28 cellular contexts compared by ENCODE assay signal in the genomic region with DNA sequence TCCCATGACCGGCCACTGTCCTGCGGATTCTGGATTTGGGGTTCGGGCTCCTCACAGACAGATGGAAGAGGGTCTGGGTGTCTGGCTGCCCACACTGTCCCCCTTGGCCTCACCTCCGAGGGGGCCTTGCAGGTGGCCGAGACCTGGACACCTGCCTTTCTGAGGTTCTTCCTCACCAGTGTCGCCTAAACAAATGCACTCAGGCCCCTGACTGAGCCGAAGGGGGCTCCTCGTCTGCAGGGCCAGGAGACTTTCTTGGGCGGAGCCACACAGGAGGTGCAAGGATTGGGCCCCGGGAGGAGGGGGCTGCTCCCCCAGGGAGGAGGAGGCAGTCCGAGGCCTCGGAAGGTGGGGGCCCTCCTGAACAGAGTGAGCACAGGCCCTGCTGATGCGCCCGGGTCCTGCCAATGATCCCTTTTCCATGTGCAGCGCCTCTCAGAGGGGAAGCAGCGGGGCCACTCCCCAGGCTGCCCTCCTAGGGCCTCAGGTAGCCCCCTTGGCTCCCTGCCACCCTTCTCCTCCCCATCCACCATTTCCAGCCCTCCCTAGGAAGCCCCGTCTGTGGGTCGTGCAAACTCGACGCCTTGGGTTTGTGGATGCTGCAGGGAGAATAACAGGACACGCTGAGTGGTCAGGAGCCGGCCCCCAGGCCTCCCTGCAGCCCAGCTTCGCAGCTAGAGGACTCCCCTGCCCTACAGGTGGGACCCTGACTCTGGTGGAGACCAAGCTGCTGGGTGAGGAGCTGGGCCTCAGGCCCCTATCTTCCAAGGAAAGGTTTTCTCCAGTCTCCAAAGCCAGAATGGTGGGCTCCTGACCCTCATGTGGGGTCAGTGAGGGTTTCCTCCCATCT.
"Had no signal": no experiment of that assay in that cellular context is flagged by ENCODE, and none has a peak within 500 bp of the region (broad histone marks: within the 10 kb centered on the region; RNA-seq: fewer than 3 reads in every experiment).

No MANE protein-coding gene starts in this region.

- H3K4me2 ChIP-seq: neural progenitor cell, smooth muscle cell had no signal

- H3K9me3 ChIP-seq: neutrophil, ovary, psoas muscle, suprapubic skin, testis, tibial artery, upper lobe of left lung had no signal

- H3K4me1 ChIP-seq: parathyroid adenoma, psoas muscle, tibial artery, upper lobe of left lung had no signal

- DNase-seq: naive thymus-derived CD4-positive, alpha-beta T cell; natural killer cell; nucleus accumbens; psoas muscle; spleen; stimulated activated CD4-positive, alpha-beta T cell treated with anti-CD3 and anti-CD28 coated beads, Interleukin-12 subunit alpha, Interleukin-12 subunit beta, amount 100 ng/mL, for 4 hours; stimulated activated CD4-positive, alpha-beta T cell treated with anti-CD3 and anti-CD28 coated beads, Interleukin-1b, Interleukin-23, amount 100 ng/mL, for 48 hours; stimulated activated CD4-positive, alpha-beta T cell treated with anti-CD3 and anti-CD28 coated beads, Interleukin-4, amount 100 ng/mL, for 1 hour; stimulated activated CD4-positive, alpha-beta T cell treated with anti-CD3 and anti-CD28 coated beads, Interleukin-4, amount 100 ng/mL, for 4 hours; stimulated activated CD8-positive, alpha-beta memory T cell treated with anti-CD3 and anti-CD28 coated beads, Interleukin-4, amount 100 ng/mL, for 48 hours; stimulated activated naive CD4-positive, alpha-beta T cell; stimulated activated naive CD8-positive, alpha-beta T cell treated with anti-CD3 and anti-CD28 coated beads, Interleukin-15, amount 100 ng/mL, for 72 hours; stimulated activated naive CD8-positive, alpha-beta T cell treated with anti-CD3 and anti-CD28 coated beads, Interleukin-15, Interleukin-2, amounts not matched to agents 100 U/mL and 50 U/mL, for 24 hours; substantia nigra; tibial artery; trophoblast cell; upper lobe of left lung had no signal

- H3K9ac ChIP-seq: neural progenitor cell, parathyroid adenoma had no signal

- FAIRE-seq: urothelium cell line had no signal

- H3K27me3 ChIP-seq: neural progenitor cell, neutrophil, ovary, testis, upper lobe of left lung had no signal

- H3K4me3 ChIP-seq: neural progenitor cell, ovary, psoas muscle, skin epidermis, smooth muscle cell, spleen, suprapubic skin, testis, tibial artery, upper lobe of left lung had no signal

- ATAC-seq: naive thymus-derived CD4-positive, alpha-beta T cell; natural killer cell; psoas muscle; sciatic nerve; stimulated activated memory B cell treated with anti-CD40 and anti-IgM and Interleukin-4, amounts not matched to agents 10 μg/mL and 1 μg/mL and 100 μg/mL, for 72 hours; stimulated activated naive CD8-positive, alpha-beta T cell treated with anti-CD3 and anti-CD28 coated beads, Interleukin-15, amount 100 ng/mL, for 72 hours; stimulated activated naive CD8-positive, alpha-beta T cell treated with anti-CD3 and anti-CD28 coated beads, Interleukin-15, Interleukin-2, amounts not matched to agents 100 U/mL and 50 U/mL, for 24 hours had no signal

- H3K27ac ChIP-seq: neural progenitor cell, neutrophil, ovary, parathyroid adenoma, psoas muscle, skin epidermis, spleen, suprapubic skin, testis, tibial artery, upper lobe of left lung had no signal

- H2AFZ ChIP-seq: neural progenitor cell, parathyroid adenoma had no signal

- H3K36me3 ChIP-seq: neural progenitor cell, neutrophil, ovary, spleen, suprapubic skin, tibial artery, upper lobe of left lung had no signal
